Comparison of ENCODE assay signal across 34 cellular contexts in genomic region chr3:120264963-120265362, GRCh38. TPM values are rescaled to one million over a fixed set of nuclear protein-coding genes. Genes with fewer than 3 reads are reported as not detected.
"Had no signal": no experiment of that assay in that cellular context is flagged by ENCODE, and none has a peak within 500 bp of the region (broad histone marks: within the 10 kb centered on the region; RNA-seq: fewer than 3 reads in every experiment).

No MANE protein-coding gene starts in this region.

- H3K4me1 Mint-ChIP-seq: activated B cell treated with CpG ODN at 0.5 μM for 24 hours; activated CD4-positive, alpha-beta memory T cell treated with anti-CD3 and anti-CD28 coated beads, Interleukin-2, amount 10 ng/mL, durations not matched to agents 7 days and 5 days; activated CD4-positive, alpha-beta T cell treated with anti-CD3 and anti-CD28 coated beads, Interleukin-2, amount 10 ng/mL, durations not matched to agents 24 days and 14 days; activated CD8-positive, alpha-beta memory T cell treated with anti-CD3 and anti-CD28 coated beads, Interleukin-2, amount 10 ng/mL, durations not matched to agents 7 days and 5 days; activated naive CD4-positive, alpha-beta T cell treated with anti-CD3 and anti-CD28 coated beads, Interleukin-2, amount 10 ng/mL, durations not matched to agents 7 days and 5 days; activated naive CD4-positive, alpha-beta T cell treated with anti-CD3 and anti-CD28 coated beads, Interleukin-2, amount 50 U/mL, for 24 hours; activated naive CD8-positive, alpha-beta T cell treated with anti-CD3 and anti-CD28 coated beads, Interleukin-2, amount 10 ng/mL, durations not matched to agents 7 days and 5 days; activated naive CD8-positive, alpha-beta T cell treated with anti-CD3 and anti-CD28 coated beads, Interleukin-2, amount 50 U/mL, for 24 hours had no signal

- H3K4me3 Mint-ChIP-seq: activated B cell treated with CpG ODN at 0.5 μM for 24 hours; activated CD4-positive, alpha-beta memory T cell treated with anti-CD3 and anti-CD28 coated beads, Interleukin-2, amount 10 ng/mL, durations not matched to agents 7 days and 5 days; activated CD4-positive, alpha-beta T cell treated with anti-CD3 and anti-CD28 coated beads, Interleukin-2, amount 10 ng/mL, durations not matched to agents 24 days and 14 days; activated CD8-positive, alpha-beta memory T cell treated with anti-CD3 and anti-CD28 coated beads, Interleukin-2, amount 10 ng/mL, durations not matched to agents 7 days and 5 days; activated CD8-positive, alpha-beta T cell treated with anti-CD3 and anti-CD28 coated beads, Interleukin-2, amount 10 ng/mL, durations not matched to agents 7 days and 5 days; activated naive CD4-positive, alpha-beta T cell treated with anti-CD3 and anti-CD28 coated beads, Interleukin-2, amount 10 ng/mL, durations not matched to agents 7 days and 5 days; activated naive CD4-positive, alpha-beta T cell treated with anti-CD3 and anti-CD28 coated beads, Interleukin-2, amount 50 U/mL, for 24 hours; activated naive CD8-positive, alpha-beta T cell; activated naive CD8-positive, alpha-beta T cell treated with anti-CD3 and anti-CD28 coated beads, Interleukin-2, amount 10 ng/mL, durations not matched to agents 7 days and 5 days; activated naive CD8-positive, alpha-beta T cell treated with anti-CD3 and anti-CD28 coated beads, Interleukin-2, amount 50 U/mL, for 24 hours; activated T-cell treated with anti-CD3 and anti-CD28 coated beads, Interleukin-2, amount 50 U/mL, for 24 hours; T-helper 1 cell treated with Interleukin-12 subunit alpha and Interleukin-12 subunit beta and Interleukin-4 antibody, amounts not matched to agents 30 μg/mL and 1 μg/mL, for 36 hours; T-helper 2 cell treated with Interferon-gamma antibody and Interleukin-4, amounts not matched to agents 5 μg/mL and 100 μg/mL, for 36 hours had no signal

- H3K36me3 ChIP-seq: ascending aorta had no signal

- H3K9me3 Mint-ChIP-seq: activated B cell treated with CpG ODN at 0.5 μM for 24 hours; activated CD4-positive, alpha-beta memory T cell treated with anti-CD3 and anti-CD28 coated beads, Interleukin-2, amount 10 ng/mL, durations not matched to agents 7 days and 5 days; activated CD4-positive, alpha-beta T cell treated with anti-CD3 and anti-CD28 coated beads, Interleukin-2, amount 10 ng/mL, durations not matched to agents 24 days and 14 days; activated naive CD4-positive, alpha-beta T cell treated with anti-CD3 and anti-CD28 coated beads, Interleukin-2, amount 10 ng/mL, durations not matched to agents 7 days and 5 days; activated naive CD4-positive, alpha-beta T cell treated with anti-CD3 and anti-CD28 coated beads, Interleukin-2, amount 50 U/mL, for 24 hours; activated naive CD8-positive, alpha-beta T cell treated with anti-CD3 and anti-CD28 coated beads, Interleukin-2, amount 10 ng/mL, durations not matched to agents 7 days and 5 days; activated naive CD8-positive, alpha-beta T cell treated with anti-CD3 and anti-CD28 coated beads, Interleukin-2, amount 50 U/mL, for 24 hours; activated T-cell treated with anti-CD3 and anti-CD28 coated beads, Interleukin-2, amount 50 U/mL, for 24 hours; activated T-helper 2 cell treated with anti-CD3 and anti-CD28 coated beads, Interferon-gamma antibody, Interleukin-2, Interleukin-4, amounts not matched to agents 10 μg/mL and 5 μg/mL and 100 μg/mL, durations not matched to agents 14 hours and 24 hours and 36 hours; T-helper 1 cell treated with Interleukin-12 subunit alpha and Interleukin-12 subunit beta and Interleukin-4 antibody, amounts not matched to agents 30 μg/mL and 1 μg/mL, for 36 hours; T-helper 2 cell treated with Interferon-gamma antibody and Interleukin-4, amounts not matched to agents 5 μg/mL and 100 μg/mL, for 36 hours had no signal

- H3K4me3 ChIP-seq: ascending aorta had no signal

- H3K36me3 Mint-ChIP-seq: activated CD8-positive, alpha-beta memory T cell treated with anti-CD3 and anti-CD28 coated beads, Interleukin-2, amount 10 ng/mL, durations not matched to agents 7 days and 5 days; activated naive CD4-positive, alpha-beta T cell treated with anti-CD3 and anti-CD28 coated beads, Interleukin-2, amount 10 ng/mL, durations not matched to agents 7 days and 5 days; activated naive CD4-positive, alpha-beta T cell treated with anti-CD3 and anti-CD28 coated beads, Interleukin-2, amount 50 U/mL, for 24 hours; activated naive CD8-positive, alpha-beta T cell; activated naive CD8-positive, alpha-beta T cell treated with anti-CD3 and anti-CD28 coated beads, Interleukin-2, amount 10 ng/mL, durations not matched to agents 7 days and 5 days; brain had no signal

- FAIRE-seq: TTC549 had no signal

- DNase-seq: activated B cell treated with CpG ODN at 0.5 μM for 24 hours; activated CD4-positive, alpha-beta memory T cell treated with anti-CD3 and anti-CD28 coated beads, Interleukin-2, amount 10 ng/mL, durations not matched to agents 7 days and 5 days; activated CD4-positive, alpha-beta T cell treated with anti-CD3 and anti-CD28 coated beads for 4 hours; activated CD4-positive, alpha-beta T cell treated with anti-CD3 and anti-CD28 coated beads, Interleukin-2, amount 10 ng/mL, durations not matched to agents 24 days and 14 days; activated CD4-positive, alpha-beta T cell treated with anti-CD3 and anti-CD28 coated beads, Interleukin-2, amount 50 U/mL, for 1 hour; activated CD4-positive, alpha-beta T cell treated with anti-CD3 and anti-CD28 coated beads, Interleukin-2, amount 50 U/mL, for 4 hours; activated CD4-positive, CD25-positive, alpha-beta regulatory T cell treated with anti-CD3 and anti-CD28 coated beads, Interleukin-2, amount 50 U/mL, for 72 hours; activated CD8-positive, alpha-beta memory T cell treated with anti-CD3 and anti-CD28 coated beads for 24 hours; activated CD8-positive, alpha-beta memory T cell treated with anti-CD3 and anti-CD28 coated beads, Interleukin-2, amount 10 ng/mL, durations not matched to agents 7 days and 5 days; activated CD8-positive, alpha-beta memory T cell treated with anti-CD3 and anti-CD28 coated beads, Interleukin-2, amount 50 U/mL, for 48 hours; activated CD8-positive, alpha-beta T cell treated with anti-CD3 and anti-CD28 coated beads, Interleukin-2, amount 10 ng/mL, durations not matched to agents 7 days and 5 days; activated effector memory CD4-positive, alpha-beta T cell treated with Interleukin-2 at 50 U/mL for 16 hours; activated gamma-delta T cell; activated naive CD4-positive, alpha-beta T cell treated with anti-CD3 and anti-CD28 coated beads, Interleukin-2, amount 10 ng/mL, durations not matched to agents 7 days and 5 days; activated naive CD4-positive, alpha-beta T cell treated with Interleukin-2 at 50 U/mL for 16 hours; activated naive CD8-positive, alpha-beta T cell treated with anti-CD3 and anti-CD28 coated beads, Interleukin-2, amount 10 ng/mL, durations not matched to agents 7 days and 5 days; activated naive CD8-positive, alpha-beta T cell treated with anti-CD3 and anti-CD28 coated beads, Interleukin-2, amount 50 U/mL, for 24 hours; activated T-cell treated with anti-CD3 and anti-CD28 coated beads, Interleukin-2, amount 50 U/mL, for 24 hours; activated T-cell treated with anti-CD3 and anti-CD28 coated beads, Interleukin-2, amount 50 U/mL, for 48 hours; amygdala; anterior cingulate cortex; central memory CD4-positive, alpha-beta T cell; T-helper 1 cell; T-helper 2 cell; T-helper 9 cell had no signal

- H3K27me3 ChIP-seq: ascending aorta had no signal

- H3K4me1 ChIP-seq: ascending aorta had no signal

- H3K27me3 Mint-ChIP-seq: brain had no signal

- H3K27ac Mint-ChIP-seq: activated B cell treated with CpG ODN at 0.5 μM for 24 hours; activated CD4-positive, alpha-beta memory T cell treated with anti-CD3 and anti-CD28 coated beads, Interleukin-2, amount 10 ng/mL, durations not matched to agents 7 days and 5 days; activated CD4-positive, alpha-beta T cell treated with anti-CD3 and anti-CD28 coated beads, Interleukin-2, amount 10 ng/mL, durations not matched to agents 24 days and 14 days; activated CD8-positive, alpha-beta memory T cell treated with anti-CD3 and anti-CD28 coated beads, Interleukin-2, amount 10 ng/mL, durations not matched to agents 7 days and 5 days; activated CD8-positive, alpha-beta T cell treated with anti-CD3 and anti-CD28 coated beads, Interleukin-2, amount 10 ng/mL, durations not matched to agents 7 days and 5 days; activated naive CD4-positive, alpha-beta T cell treated with anti-CD3 and anti-CD28 coated beads, Interleukin-2, amount 10 ng/mL, durations not matched to agents 7 days and 5 days; activated naive CD4-positive, alpha-beta T cell treated with anti-CD3 and anti-CD28 coated beads, Interleukin-2, amount 50 U/mL, for 24 hours; activated naive CD8-positive, alpha-beta T cell; activated naive CD8-positive, alpha-beta T cell treated with anti-CD3 and anti-CD28 coated beads, Interleukin-2, amount 10 ng/mL, durations not matched to agents 7 days and 5 days; activated naive CD8-positive, alpha-beta T cell treated with anti-CD3 and anti-CD28 coated beads, Interleukin-2, amount 50 U/mL, for 24 hours; activated T-cell treated with anti-CD3 and anti-CD28 coated beads, Interleukin-2, amount 50 U/mL, for 24 hours; activated T-helper 2 cell treated with anti-CD3 and anti-CD28 coated beads, Interferon-gamma antibody, Interleukin-2, Interleukin-4, amounts not matched to agents 10 μg/mL and 5 μg/mL and 100 μg/mL, durations not matched to agents 14 hours and 24 hours and 36 hours; T-helper 1 cell treated with Interleukin-12 subunit alpha and Interleukin-12 subunit beta and Interleukin-4 antibody, amounts not matched to agents 30 μg/mL and 1 μg/mL, for 36 hours; T-helper 2 cell treated with Interferon-gamma antibody and Interleukin-4, amounts not matched to agents 5 μg/mL and 100 μg/mL, for 36 hours had no signal

- ATAC-seq: activated CD8-positive, alpha-beta memory T cell treated with anti-CD3 and anti-CD28 coated beads, Interleukin-2, amount 10 ng/mL, durations not matched to agents 7 days and 5 days; activated CD8-positive, alpha-beta T cell treated with anti-CD3 and anti-CD28 coated beads, Interleukin-2, amount 10 ng/mL, durations not matched to agents 7 days and 5 days; activated naive CD8-positive, alpha-beta T cell treated with anti-CD3 and anti-CD28 coated beads, Interleukin-2, amount 50 U/mL, for 24 hours had no signal

- H3K27ac ChIP-seq: ascending aorta, VCaP had no signal

RNA-seq across cellular contexts. Expression of gene GPR156, which starts 20.1 kb away (rescaled TPM):
- total RNA-seq: activated CD4-positive, alpha-beta memory T cell treated with anti-CD3 and anti-CD28 coated beads, Interleukin-2, amount 10 ng/mL, durations not matched to agents 7 days and 5 days; activated CD4-positive, alpha-beta T cell treated with anti-CD3 and anti-CD28 coated beads, Interleukin-2, amount 10 ng/mL, durations not matched to agents 24 days and 14 days; activated CD8-positive, alpha-beta memory T cell treated with anti-CD3 and anti-CD28 coated beads, Interleukin-2, amount 10 ng/mL, durations not matched to agents 7 days and 5 days; activated CD8-positive, alpha-beta T cell treated with anti-CD3 and anti-CD28 coated beads, Interleukin-2, amount 10 ng/mL, durations not matched to agents 7 days and 5 days; activated naive CD8-positive, alpha-beta T cell treated with anti-CD3 and anti-CD28 coated beads, Interleukin-2, amount 10 ng/mL, durations not matched to agents 7 days and 5 days; activated T-helper 2 cell treated with anti-CD3 and anti-CD28 coated beads, Interferon-gamma antibody, Interleukin-2, Interleukin-4, amounts not matched to agents 10 μg/mL and 5 μg/mL and 100 μg/mL, durations not matched to agents 14 hours and 24 hours and 36 hours; ascending aorta had no signal
